29 cellular contexts compared by ENCODE assay signal in genomic region chr16:65223335-65223734, GRCh38.
"Had no signal": no experiment of that assay in that cellular context is flagged by ENCODE, and none has a peak within 500 bp of the region (broad histone marks: within the 10 kb centered on the region; RNA-seq: fewer than 3 reads in every experiment).

No MANE protein-coding gene starts in this region.

- H3K4me1 Mint-ChIP-seq: activated CD4-positive, alpha-beta T cell treated with anti-CD3 and anti-CD28 coated beads, Interleukin-2, amount 10 ng/mL, durations not matched to agents 24 days and 14 days; activated naive CD8-positive, alpha-beta T cell treated with anti-CD3 and anti-CD28 coated beads for 36 hours; activated T-helper 17 cell treated with anti-CD3 and anti-CD28 coated beads, Interleukin-2, amount 50 U/mL, for 72 hours; central memory CD8-positive, alpha-beta T cell had no signal

- H3K4me3 Mint-ChIP-seq: activated CD4-positive, alpha-beta T cell treated with anti-CD3 and anti-CD28 coated beads, Interleukin-2, amount 10 ng/mL, durations not matched to agents 24 days and 14 days; activated CD8-positive, alpha-beta T cell treated with anti-CD3 and anti-CD28 coated beads for 36 hours; activated naive CD8-positive, alpha-beta T cell treated with anti-CD3 and anti-CD28 coated beads for 36 hours; activated T-cell treated with anti-CD3 and anti-CD28 coated beads, Interleukin-2, amount 50 U/mL, for 72 hours; activated T-helper 17 cell treated with anti-CD3 and anti-CD28 coated beads, Interleukin-2, amount 50 U/mL, for 72 hours; central memory CD8-positive, alpha-beta T cell had no signal

- H3K27me3 Mint-ChIP-seq: activated CD4-positive, alpha-beta T cell treated with anti-CD3 and anti-CD28 coated beads, Interleukin-2, amount 10 ng/mL, durations not matched to agents 24 days and 14 days; activated CD8-positive, alpha-beta T cell treated with anti-CD3 and anti-CD28 coated beads for 36 hours; activated naive CD8-positive, alpha-beta T cell treated with anti-CD3 and anti-CD28 coated beads for 36 hours; activated T-helper 17 cell treated with anti-CD3 and anti-CD28 coated beads, Interleukin-2, amount 50 U/mL, for 72 hours; central memory CD8-positive, alpha-beta T cell had no signal

- H3K36me3 ChIP-seq: cardiac muscle cell, WERI-Rb-1 had no signal

- DNase-seq: activated CD4-positive, alpha-beta T cell treated with anti-CD3 and anti-CD28 coated beads, Interleukin-2, amount 10 ng/mL, durations not matched to agents 24 days and 14 days; activated CD4-positive, alpha-beta T cell treated with anti-CD3 and anti-CD28 coated beads, Interleukin-2, amount 50 U/mL, for 4 hours; activated CD8-positive, alpha-beta T cell treated with anti-CD3 and anti-CD28 coated beads for 36 hours; activated effector memory CD4-positive, alpha-beta T cell treated with anti-CD3 and anti-CD28 coated beads, Interleukin-2, amount 50 U/mL, for 16 hours; activated naive CD4-positive, alpha-beta T cell; activated naive CD4-positive, alpha-beta T cell treated with anti-CD3 and anti-CD28 coated beads, Interleukin-2, amount 50 U/mL, for 16 hours; activated naive CD8-positive, alpha-beta T cell treated with anti-CD3 and anti-CD28 coated beads for 36 hours; activated T-cell treated with anti-CD3 and anti-CD28 coated beads, Interleukin-2, amount 50 U/mL, for 1 hour; activated T-cell treated with anti-CD3 and anti-CD28 coated beads, Interleukin-2, amount 50 U/mL, for 72 hours; amniotic stem cell; aorta; NCI-H1105; NCI-H1417 treated with DMSO at 0.1 percent for 48 hours; NCI-H187 treated with DMSO at 0.1 percent for 48 hours; NCI-H2081 treated with DMSO at 0.1 percent for 48 hours; NCI-H226; NCI-H524 treated with DMSO at 0.1 percent for 48 hours; NK-92 treated with Interleukin-12 subunit alpha and Interleukin-12 subunit beta, amount 100 ng/mL, for 24 hours; PC-9; SIG-M5; T1000; WERI-Rb-1 had no signal

- H3K4me3 ChIP-seq: cardiac muscle cell, K562, PC-9 had no signal

- H3K27ac ChIP-seq: cardiac muscle cell, PC-9, RWPE1, WERI-Rb-1 had no signal

- H3K9me3 Mint-ChIP-seq: activated CD4-positive, alpha-beta T cell treated with anti-CD3 and anti-CD28 coated beads, Interleukin-2, amount 10 ng/mL, durations not matched to agents 24 days and 14 days; activated CD8-positive, alpha-beta T cell treated with anti-CD3 and anti-CD28 coated beads for 36 hours; activated naive CD8-positive, alpha-beta T cell treated with anti-CD3 and anti-CD28 coated beads for 36 hours had no signal

- FAIRE-seq: K562, RCC 7860 had no signal

- H2AFZ ChIP-seq: PC-9 had no signal

- H3K36me3 Mint-ChIP-seq: activated naive CD8-positive, alpha-beta T cell treated with anti-CD3 and anti-CD28 coated beads for 36 hours had no signal

- ATAC-seq: activated CD8-positive, alpha-beta T cell treated with anti-CD3 and anti-CD28 coated beads for 36 hours; activated T-cell treated with anti-CD3 and anti-CD28 coated beads, Interleukin-2, amount 50 U/mL, for 72 hours; activated T-helper 17 cell treated with anti-CD3 and anti-CD28 coated beads, Interleukin-2, amount 50 U/mL, for 72 hours; K562; Right ventricle myocardium inferior had no signal

- H3K4me2 ChIP-seq: PC-9 had no signal

- H3K27ac Mint-ChIP-seq: activated CD4-positive, alpha-beta T cell treated with anti-CD3 and anti-CD28 coated beads, Interleukin-2, amount 10 ng/mL, durations not matched to agents 24 days and 14 days; activated CD8-positive, alpha-beta T cell treated with anti-CD3 and anti-CD28 coated beads for 36 hours; activated naive CD8-positive, alpha-beta T cell treated with anti-CD3 and anti-CD28 coated beads for 36 hours; activated T-cell treated with anti-CD3 and anti-CD28 coated beads, Interleukin-2, amount 50 U/mL, for 72 hours; activated T-helper 17 cell treated with anti-CD3 and anti-CD28 coated beads, Interleukin-2, amount 50 U/mL, for 72 hours had no signal
